16 cellular contexts compared by ENCODE assay signal in genomic region chr22:30821381-30821780, GRCh38.
DNase-seq lines count a peak whose midpoint lies in the region; ATAC-seq and TF ChIP-seq lines count a peak whose summit lies in the region.
"Had no signal": no experiment of that assay in that cellular context is flagged by ENCODE, and none has a peak within 500 bp of the region (broad histone marks: within the 10 kb centered on the region; RNA-seq: fewer than 3 reads in every experiment).

No MANE protein-coding gene starts in this region.

- POLR2A ChIA-PET in CD8-positive, alpha-beta T cell (lab: Charles Lee) = no interaction called here
- POLR2A ChIA-PET in HEK293 (lab: Yijun Ruan, JAX) = no interaction called here

- TF ChIP-seq CTCF in CD8-positive, alpha-beta T cell (IDR thresholded peaks at IDR 0.05) = no peak
- TF ChIP-seq CTCF in HEK293 (tag by site-specific recombination; IDR thresholded peaks at IDR 0.05) (no peak), chondrocyte (IDR thresholded peaks at IDR 0.05) (no peak), nephron progenitor cell (IDR thresholded peaks at IDR 0.05) (no peak), ovary (IDR thresholded peaks at IDR 0.05) (no peak), HFFc6 (IDR thresholded peaks at IDR 0.05) (no peak)

- 87 to 89% (median 87%) methylated on average over 12 of the region's 12 CpGs for WGBS in ovary, 3 donors

- H3K4me3 ChIP-seq in CD8-positive, alpha-beta T cell (ENCODE audit: low read depth, low read length) = no peak overlapping the region
- no peak overlapping the region for H3K4me3 ChIP-seq in HEK293 (ENCODE audit: low read depth, low read length)
- no peak overlapping the region for H3K4me3 ChIP-seq in ovary

- peaks cover 18% of the 10 kb centered on the region for H3K27me3 ChIP-seq in CD8-positive, alpha-beta T cell (ENCODE audit: insufficient read depth, low read length)
- H3K27me3 ChIP-seq in ovary = no peaks in the 10 kb centered on the region

- H3K4me1 Mint-ChIP-seq in CD8-positive, alpha-beta T cell (ENCODE audit: low read depth) = peaks cover 6% of the 10 kb centered on the region
- H3K4me1 Mint-ChIP-seq in chondrocyte (ENCODE audit: low read depth) (peaks cover 5% of the 10 kb centered on the region), nephron progenitor cell (no peaks in the 10 kb centered on the region), HFFc6 (ENCODE audit: low read depth) (no peaks in the 10 kb centered on the region)
- H3K4me1 Mint-ChIP-seq: CD14-positive monocyte had no signal

- no peak overlapping the region for H3K27ac Mint-ChIP-seq in CD8-positive, alpha-beta T cell
- H3K27ac Mint-ChIP-seq in chondrocyte (ENCODE audit: unreplicated experiment) (no peak overlapping the region), nephron progenitor cell (no peak overlapping the region), HFFc6 (no peak overlapping the region)
- H3K27ac Mint-ChIP-seq: CD14-positive monocyte, IgD-negative memory B cell had no signal

- no peaks in the 10 kb centered on the region for H3K36me3 Mint-ChIP-seq in CD8-positive, alpha-beta T cell
- peaks cover 3% of the 10 kb centered on the region for H3K36me3 Mint-ChIP-seq in chondrocyte (ENCODE audit: low read depth)
- no peaks in the 10 kb centered on the region for H3K36me3 Mint-ChIP-seq in nephron progenitor cell (ENCODE audit: low read depth)
- H3K36me3 Mint-ChIP-seq in HFFc6 (ENCODE audit: low read depth) = 0 out of 2 replicates have a peak, but pooled peaks cover 4% of the 10 kb centered on the region
- H3K36me3 Mint-ChIP-seq: CD14-positive monocyte, IgD-negative memory B cell had no signal

- no peaks in the 10 kb centered on the region for H3K9me3 ChIP-seq in CD8-positive, alpha-beta T cell (ENCODE audit: low read length)
- no peaks in the 10 kb centered on the region for H3K9me3 ChIP-seq in HEK293 (ENCODE audit: control insufficient read depth, insufficient read depth, low read depth, low read length)
- H3K9me3 ChIP-seq in ovary = no peaks in the 10 kb centered on the region

- TF ChIP-seq EP300 in ovary (IDR thresholded peaks at IDR 0.05) = no peak

- H3K4me1 ChIP-seq in CD8-positive, alpha-beta T cell (ENCODE audit: insufficient read depth, low read length) = peaks cover 5% of the 10 kb centered on the region
- H3K4me1 ChIP-seq in HEK293 (ENCODE audit: control insufficient read depth, insufficient read depth, low read length) (no peaks in the 10 kb centered on the region), ovary (ENCODE audit: insufficient read depth) (no peaks in the 10 kb centered on the region)

- TF ChIP-seq POLR2A in ovary (IDR thresholded peaks at IDR 0.05) = no peak

- H3K36me3 ChIP-seq in CD8-positive, alpha-beta T cell (ENCODE audit: insufficient read depth, low read length) = no peaks in the 10 kb centered on the region
- H3K36me3 ChIP-seq in HEK293 (ENCODE audit: control insufficient read depth in 2 of 2, insufficient read depth in 1 of 2, low read length in 2 of 2) (no peaks in the 10 kb centered on the region), ovary (no peaks in the 10 kb centered on the region)

- H3K27me3 Mint-ChIP-seq in CD8-positive, alpha-beta T cell (ENCODE audit: low read depth) = peaks cover 47% of the 10 kb centered on the region
- peaks cover 34% of the 10 kb centered on the region for H3K27me3 Mint-ChIP-seq in chondrocyte (ENCODE audit: low read depth)
- H3K27me3 Mint-ChIP-seq in nephron progenitor cell (ENCODE audit: low read depth, poor library complexity) = peaks cover 96% of the 10 kb centered on the region
- H3K27me3 Mint-ChIP-seq in HFFc6 (ENCODE audit: insufficient read depth) = peaks cover 51% of the 10 kb centered on the region

- H3K9me3 Mint-ChIP-seq in CD8-positive, alpha-beta T cell = no peaks in the 10 kb centered on the region
- H3K9me3 Mint-ChIP-seq in chondrocyte (ENCODE audit: low read depth) (no peaks in the 10 kb centered on the region), nephron progenitor cell (no peaks in the 10 kb centered on the region), HFFc6 (no peaks in the 10 kb centered on the region)

- DNase-seq in CD8-positive, alpha-beta T cell = no peak
- DNase-seq in chondrocyte (ENCODE audit: low spot score) (no peak), nephron progenitor cell (no peak), ovary (no peak), HFFc6 (no peak), superior temporal gyrus (ENCODE audit: extremely low spot score) (no peak)
- DNase-seq in activated CD4-positive, alpha-beta T cell treated with anti-CD3 and anti-CD28 coated beads, Interleukin-2, amount 50 U/mL, for 4 hours = no peak
- DNase-seq: COR-L47, EL, NCI-H187, NCI-H226, NCI-H524 treated with DMSO at 0.1 percent for 48 hours, SIG-M5 had no signal

- intact Hi-C loops in CD8-positive, alpha-beta T cell (cut with DNase I, micrococcal nuclease) = no loop called here
- intact Hi-C loops in ovary (cut with DNase I) = no loop called here

- H3K4me3 Mint-ChIP-seq in CD8-positive, alpha-beta T cell = peak overlapping the region; percentile 12
- peak overlapping the region; percentile 65 for H3K4me3 Mint-ChIP-seq in chondrocyte (ENCODE audit: unreplicated experiment)
- H3K4me3 Mint-ChIP-seq in nephron progenitor cell = peak overlapping the region; percentile 31
- no peak overlapping the region for H3K4me3 Mint-ChIP-seq in HFFc6

- CTCF ChIA-PET in CD8-positive, alpha-beta T cell (lab: Charles Lee) = no interaction called here
- CTCF ChIA-PET in HEK293 (lab: Yijun Ruan, JAX) = interaction anchor here (1.2 kb wide), 1 partner anchor 58 kb away, joined by 5 read pairs; no protein-coding TSS in a partner anchor

- ATAC-seq in CD8-positive, alpha-beta T cell = no peak

- H3K27ac ChIP-seq in CD8-positive, alpha-beta T cell (ENCODE audit: low read depth, low read length) = no peak overlapping the region
- no peak overlapping the region for H3K27ac ChIP-seq in HEK293 (ENCODE audit: extremely low read depth, low read depth, low read length)
- H3K27ac ChIP-seq in ovary = no peak overlapping the region

TF ChIP-seq in HEK293, 187 proteins besides CTCF, POLR2A, EP300 and RAD21:
- TF ChIP-seq ZFHX2 (tag by site-specific recombination; conservative IDR thresholded peaks at IDR 0.05) = peak; percentile 38; the same call in 1 of the 2 replicates
- no peak for TF ChIP-seq ZNF785 (tag by site-specific recombination; IDR thresholded peaks at IDR 0.05)
- TF ChIP-seq ZNF610 (tag by site-specific recombination; IDR thresholded peaks at IDR 0.05; ENCODE audit: borderline replicate concordance) = no peak
- TF ChIP-seq ZBTB6 (tag by site-specific recombination; IDR thresholded peaks at IDR 0.05) = no peak
- no peak for TF ChIP-seq ZNF654 (tag by site-specific recombination; IDR thresholded peaks at IDR 0.05; ENCODE audit: low read depth)
- TF ChIP-seq ZNF76 (tag by site-specific recombination; IDR thresholded peaks at IDR 0.05; ENCODE audit: borderline replicate concordance, low read depth) = no peak
- TF ChIP-seq ZBTB17 (tag by site-specific recombination; IDR thresholded peaks at IDR 0.05) = no peak
- peak; percentile 66 for TF ChIP-seq EGR2 (tag by site-specific recombination; IDR thresholded peaks at IDR 0.05; ENCODE audit: low read depth)
- no peak for TF ChIP-seq ZNF239 (tag by site-specific recombination; IDR thresholded peaks at IDR 0.05)
- no peak for TF ChIP-seq ZNF2 (tag by site-specific recombination; IDR thresholded peaks at IDR 0.05)
- TF ChIP-seq ZNF585B (tag by site-specific recombination; IDR thresholded peaks at IDR 0.05) = no peak
- TF ChIP-seq, protein P1, sequence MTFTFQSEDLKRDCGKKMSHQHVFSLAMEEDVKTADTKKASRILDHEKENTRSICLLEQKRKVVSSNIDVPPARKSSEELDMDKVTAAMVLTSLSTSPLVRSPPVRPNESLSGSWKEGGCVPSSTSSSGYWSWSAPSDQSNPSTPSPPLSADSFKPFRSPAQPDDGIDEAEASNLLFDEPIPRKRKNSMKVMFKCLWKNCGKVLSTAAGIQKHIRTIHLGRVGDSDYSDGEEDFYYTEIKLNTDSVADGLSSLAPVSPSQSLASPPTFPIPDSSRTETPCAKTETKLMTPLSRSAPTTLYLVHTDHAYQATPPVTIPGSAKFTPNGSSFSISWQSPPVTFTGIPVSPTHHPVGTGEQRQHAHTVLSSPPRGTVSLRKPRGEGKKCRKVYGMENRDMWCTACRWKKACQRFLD (tag by site-specific recombination; IDR thresholded peaks at IDR 0.05) = no peak
- TF ChIP-seq ZNF555 (tag by site-specific recombination; conservative IDR thresholded peaks at IDR 0.05) = no peak
- TF ChIP-seq ZNF777 (tag by site-specific recombination; IDR thresholded peaks at IDR 0.05; ENCODE audit: borderline replicate concordance) = no peak
- no peak for TF ChIP-seq ZNF341 (tag by site-specific recombination; IDR thresholded peaks at IDR 0.05; ENCODE audit: low read depth)
- TF ChIP-seq ZNF747 (tag by site-specific recombination; IDR thresholded peaks at IDR 0.05) = no peak
- TF ChIP-seq ZNF768 (tag by site-specific recombination; IDR thresholded peaks at IDR 0.05) = no peak
- no peak for TF ChIP-seq ZNF521 (tag by site-specific recombination; IDR thresholded peaks at IDR 0.05)
